In the genomic region with DNA sequence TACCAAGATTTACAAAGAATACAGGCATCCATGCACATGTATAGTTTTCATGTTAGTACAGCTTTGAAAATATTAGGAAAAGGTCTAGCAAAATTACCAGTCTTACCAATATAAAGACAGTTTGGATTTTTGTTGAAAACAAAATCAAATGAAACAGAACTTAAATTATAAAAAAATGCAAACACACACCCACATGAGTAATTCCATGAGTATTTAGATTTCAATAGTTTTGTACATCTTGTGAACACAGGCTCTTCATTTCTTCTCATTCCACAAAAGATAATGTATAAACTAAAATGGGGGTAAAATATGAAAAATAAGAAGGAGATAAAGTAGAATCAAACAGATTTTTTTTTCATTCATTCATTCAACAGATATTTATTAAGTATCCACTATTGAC, we compare ENCODE assay signal across 1 cellular context.
TF ChIP-seq lines count a peak whose summit lies in the region.

No MANE protein-coding gene starts in this region.

TF ChIP-seq in A549, 52 proteins besides CTCF, POLR2A, EP300 and RAD21 (continued from another document):
- no peak for TF ChIP-seq E2F6 (IDR thresholded peaks at IDR 0.05; ENCODE audit: borderline replicate concordance, low read depth)
- no peak for TF ChIP-seq GATA3 (IDR thresholded peaks at IDR 0.05; ENCODE audit: borderline replicate concordance)
- TF ChIP-seq RCOR1 (IDR thresholded peaks at IDR 0.05; ENCODE audit: low read depth, low read length): no peak
- TF ChIP-seq MYC (IDR thresholded peaks at IDR 0.05; ENCODE audit: borderline replicate concordance, low read length): no peak
- TF ChIP-seq HOXA7 (CRISPR knock-in tag; IDR thresholded peaks at IDR 0.05): no peak
- no peak for TF ChIP-seq RARB (CRISPR knock-in tag; IDR thresholded peaks at IDR 0.05)
- TF ChIP-seq BCL3 (IDR thresholded peaks at IDR 0.05): no peak
